8 cellular contexts compared by ENCODE assay signal in genomic region chr9:2241875-2242741, GRCh38.
DNase-seq lines count a peak whose midpoint lies in the region; ATAC-seq and TF ChIP-seq lines count a peak whose summit lies in the region.

No MANE protein-coding gene starts in this region.

- H3K27me3 ChIP-seq in H7 (ENCODE audit: control insufficient read depth, insufficient read depth, low read length) (no peaks in the 10 kb centered on the region), osteoblast (ENCODE audit: insufficient read depth, low read length) (peaks cover 12% of the 10 kb centered on the region), transverse colon (no peaks in the 10 kb centered on the region)

- peak; percentile 97 for DNase-seq in ELF-1 (ENCODE audit: low read depth, low spot score)
- peak; percentile 84 for DNase-seq in H7
- peak; percentile 85 for DNase-seq in LoVo (ENCODE audit: low spot score)
- DNase-seq in activated naive CD4-positive, alpha-beta T cell treated with anti-CD3 and anti-CD28 coated beads, Interleukin-2, amount 50 U/mL, for 72 hours (ENCODE audit: low spot score in 2 of 2), result peak in 1 of 2 donors; percentile 76
- DNase-seq in head of caudate nucleus, result peak; percentile 82 to 97 (median 91)
- DNase-seq in osteoblast (ENCODE audit: insufficient read length, low spot score, missing footprints), result peak; percentile 71
- peak; percentile 82 for DNase-seq in transverse colon

- H3K4me3 ChIP-seq in H7 (ENCODE audit: insufficient read depth, low read depth, low read length) (peak overlapping the region; percentile 30), osteoblast (ENCODE audit: insufficient read depth, low read length) (peak overlapping the region; percentile 70), transverse colon (peak overlapping the region; percentile 17 to 57 (median 42))

- TF ChIP-seq CTCF in osteoblast (IDR thresholded peaks at IDR 0.05; ENCODE audit: extremely low read depth, low read depth, low read length) (no peak), transverse colon (IDR thresholded peaks at IDR 0.05) (no peak)

- peaks cover 4 to 8% of the 10 kb centered on the region in 2 donors for H3K9me3 Mint-ChIP-seq in activated naive CD4-positive, alpha-beta T cell treated with anti-CD3 and anti-CD28 coated beads, Interleukin-2, amount 50 U/mL, for 72 hours

- H4K20me1 ChIP-seq in osteoblast (ENCODE audit: insufficient read depth, low read length), result no peaks in the 10 kb centered on the region

- TF ChIP-seq EP300 in transverse colon (IDR thresholded peaks at IDR 0.05; ENCODE audit: low read depth), result no peak

- peaks cover 7 to 14% of the 10 kb centered on the region in 2 donors for H3K36me3 Mint-ChIP-seq in activated naive CD4-positive, alpha-beta T cell treated with anti-CD3 and anti-CD28 coated beads, Interleukin-2, amount 50 U/mL, for 72 hours

- H3K4me2 ChIP-seq in osteoblast (ENCODE audit: insufficient read depth, low read length), result peak overlapping the region; percentile 98

- peak; percentile 39 to 90 for ATAC-seq in activated naive CD4-positive, alpha-beta T cell treated with anti-CD3 and anti-CD28 coated beads, Interleukin-2, amount 50 U/mL, for 72 hours

- H3K27ac ChIP-seq in osteoblast (ENCODE audit: low read depth, low read length), result peak overlapping the region; percentile 26
- peak overlapping the region; percentile 73 to 78 (median 75) for H3K27ac ChIP-seq in transverse colon

- H3K4me1 ChIP-seq in osteoblast (ENCODE audit: insufficient read depth, low read length), result peaks cover 12% of the 10 kb centered on the region
- peaks cover 0 to 16% (median 10%) of the 10 kb centered on the region in 4 donors for H3K4me1 ChIP-seq in transverse colon

- no peaks in the 10 kb centered on the region for H3K79me2 ChIP-seq in osteoblast (ENCODE audit: insufficient read depth, low read length)

- TF ChIP-seq POLR2A in Raji (IDR thresholded peaks at IDR 0.05; ENCODE audit: insufficient read depth, low read depth, low read length), result peak; percentile 81
- TF ChIP-seq POLR2A in transverse colon (IDR thresholded peaks at IDR 0.05), result peak; percentile 33

- intact Hi-C loops in head of caudate nucleus (cut with DNase I) (loop anchor here (5.0 kb wide), 1 partner anchor 380 kb away; the partner anchor contains the start of gene VLDLR), transverse colon (cut with DNase I; ENCODE audit: low total_unique reads) (no loop called here)

- in situ Hi-C loops in transverse colon (cut with MboI; ENCODE audit: low pct_ligation_motif_present in 1 of 4, low pct_unique_long_range_greater_than_20kb in 1 of 4, low sequenced_read_pairs in 3 of 4), result loop anchor here in 1 of 4 donors (10.0 kb wide), 1 partner anchor 603 kb away; the partner anchor contains the start of gene PUM3

- peak overlapping the region; percentile 98 for H2AFZ ChIP-seq in osteoblast (ENCODE audit: low read length)

- no peaks in the 10 kb centered on the region for H3K9me3 ChIP-seq in osteoblast (ENCODE audit: low read depth, low read length)
- no peaks in the 10 kb centered on the region for H3K9me3 ChIP-seq in transverse colon

- H3K36me3 ChIP-seq in H7 (replicated peaks; ENCODE audit: control insufficient read depth, insufficient read depth, low read length) (no peaks in the 10 kb centered on the region), osteoblast (ENCODE audit: insufficient read depth, low read length) (no peaks in the 10 kb centered on the region), transverse colon (no peaks in the 10 kb centered on the region)

- H3K27ac Mint-ChIP-seq in activated naive CD4-positive, alpha-beta T cell treated with anti-CD3 and anti-CD28 coated beads, Interleukin-2, amount 50 U/mL, for 72 hours, result peak overlapping the region in 1 of 2 donors; percentile 19

- 0% methylated on average over 3 to 32 of the region's 38 CpGs for WGBS in transverse colon (ENCODE audit: low coverage in 1 of 2), 2 donors
